Comparison of ENCODE assay signal across 1 cellular context in genomic region chr3:42539871-42540714, GRCh38.
TF ChIP-seq lines count a peak whose summit lies in the region.

No MANE protein-coding gene starts in this region.

TF ChIP-seq in endothelial cell of umbilical vein, 7 proteins besides CTCF, POLR2A, EP300 and RAD21:
- no peak for TF ChIP-seq EZH2 (IDR thresholded peaks at IDR 0.05; ENCODE audit: borderline replicate concordance, low read depth, low read length, severe bottlenecking)
- no peak for TF ChIP-seq JUN (IDR thresholded peaks at IDR 0.05; ENCODE audit: borderline replicate concordance, insufficient read depth, insufficient read length, low read depth)
- TF ChIP-seq MYC (IDR thresholded peaks at IDR 0.05; ENCODE audit: low read depth, low read length), result no peak
- TF ChIP-seq GATA2 (IDR thresholded peaks at IDR 0.05; ENCODE audit: insufficient read depth, insufficient read length, low read depth, low read length), result no peak
- TF ChIP-seq MAX (IDR thresholded peaks at IDR 0.05; ENCODE audit: insufficient read depth, insufficient read length), result no peak
- TF ChIP-seq FOS (IDR thresholded peaks at IDR 0.05; ENCODE audit: borderline replicate concordance, insufficient read depth, low read length), result no peak
- TF ChIP-seq POLR2AphosphoS5 (IDR thresholded peaks at IDR 0.05; ENCODE audit: insufficient read depth, low read depth, low read length), result no peak
